1 cellular context compared by ENCODE assay signal in genomic region chr1:226001852-226002666, GRCh38.
A peak's percentile ranks its signal among the peaks of the same experiment; 100 is the strongest.
TF ChIP-seq lines count a peak whose summit lies in the region.

No MANE protein-coding gene starts in this region.

TF ChIP-seq in HEK293, 187 proteins besides CTCF, POLR2A, EP300 and RAD21 (continued from another document):
- TF ChIP-seq KLF8 (tag by site-specific recombination; IDR thresholded peaks at IDR 0.05): peak; percentile 35
- no peak for TF ChIP-seq ZNF514 (tag by site-specific recombination; IDR thresholded peaks at IDR 0.05)
- TF ChIP-seq ZBTB20 (tag by site-specific recombination; IDR thresholded peaks at IDR 0.05): peak; percentile 64; the same call in 1 of the 2 replicates
- TF ChIP-seq ZNF664 (tag by site-specific recombination; IDR thresholded peaks at IDR 0.05): no peak
- TF ChIP-seq ZNF354C (tag by site-specific recombination; IDR thresholded peaks at IDR 0.05; ENCODE audit: borderline replicate concordance, low read depth): no peak
- TF ChIP-seq ZNF366 (tag by site-specific recombination; conservative IDR thresholded peaks at IDR 0.05): peak; percentile 81
- no peak; the same call in 1 of the 2 replicates for TF ChIP-seq KLF9 (tag by site-specific recombination; IDR thresholded peaks at IDR 0.05; ENCODE audit: low read depth)
- TF ChIP-seq ZNF571 (tag by site-specific recombination; IDR thresholded peaks at IDR 0.05): no peak
- TF ChIP-seq WT1 (tag by site-specific recombination; IDR thresholded peaks at IDR 0.05): peak; percentile 52; the same call in 1 of the 2 replicates
- TF ChIP-seq ZNF747 (tag by site-specific recombination; IDR thresholded peaks at IDR 0.05): no peak
- TF ChIP-seq ZFP41 (tag by site-specific recombination; IDR thresholded peaks at IDR 0.05; ENCODE audit: borderline replicate concordance): no peak
- TF ChIP-seq HOXD13 (CRISPR knock-in tag; IDR thresholded peaks at IDR 0.05; ENCODE audit: borderline replicate concordance): no peak
- peak; percentile 47; the same call in 1 of the 2 replicates for TF ChIP-seq ZNF398 (tag by site-specific recombination; IDR thresholded peaks at IDR 0.05)
- TF ChIP-seq, protein P1, sequence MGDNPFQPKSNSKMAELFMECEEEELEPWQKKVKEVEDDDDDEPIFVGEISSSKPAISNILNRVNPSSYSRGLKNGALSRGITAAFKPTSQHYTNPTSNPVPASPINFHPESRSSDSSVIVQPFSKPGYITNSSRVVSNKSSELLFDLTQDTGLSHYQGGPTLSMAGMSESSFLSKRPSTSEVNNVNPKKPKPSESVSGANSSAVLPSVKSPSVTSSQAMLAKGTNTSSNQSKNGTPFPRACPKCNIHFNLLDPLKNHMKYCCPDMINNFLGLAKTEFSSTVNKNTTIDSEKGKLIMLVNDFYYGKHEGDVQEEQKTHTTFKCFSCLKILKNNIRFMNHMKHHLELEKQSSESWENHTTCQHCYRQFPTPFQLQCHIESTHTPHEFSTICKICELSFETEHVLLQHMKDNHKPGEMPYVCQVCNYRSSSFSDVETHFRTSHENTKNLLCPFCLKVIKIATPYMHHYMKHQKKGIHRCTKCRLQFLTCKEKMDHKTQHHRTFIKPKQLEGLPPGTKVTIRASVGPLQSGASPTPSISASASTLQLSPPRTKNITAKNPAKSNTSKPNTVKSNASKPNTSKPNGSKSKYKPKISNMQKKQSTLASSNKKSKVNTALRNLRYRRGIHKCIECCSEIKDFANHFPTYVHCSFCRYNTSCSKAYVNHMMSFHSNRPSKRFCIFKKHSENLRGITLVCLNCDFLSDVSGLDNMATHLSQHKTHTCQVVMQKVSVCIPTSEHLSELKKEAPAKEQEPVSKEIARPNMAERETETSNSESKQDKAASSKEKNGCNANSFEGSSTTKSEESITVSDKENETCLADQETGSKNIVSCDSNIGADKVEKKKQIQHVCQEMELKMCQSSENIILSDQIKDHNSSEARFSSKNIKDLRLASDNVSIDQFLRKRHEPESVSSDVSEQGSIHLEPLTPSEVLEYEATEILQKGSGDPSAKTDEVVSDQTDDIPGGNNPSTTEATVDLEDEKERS (tag by site-specific recombination; IDR thresholded peaks at IDR 0.05): peak; percentile 44; the same call in 1 of the 2 replicates
- TF ChIP-seq, protein P2, sequence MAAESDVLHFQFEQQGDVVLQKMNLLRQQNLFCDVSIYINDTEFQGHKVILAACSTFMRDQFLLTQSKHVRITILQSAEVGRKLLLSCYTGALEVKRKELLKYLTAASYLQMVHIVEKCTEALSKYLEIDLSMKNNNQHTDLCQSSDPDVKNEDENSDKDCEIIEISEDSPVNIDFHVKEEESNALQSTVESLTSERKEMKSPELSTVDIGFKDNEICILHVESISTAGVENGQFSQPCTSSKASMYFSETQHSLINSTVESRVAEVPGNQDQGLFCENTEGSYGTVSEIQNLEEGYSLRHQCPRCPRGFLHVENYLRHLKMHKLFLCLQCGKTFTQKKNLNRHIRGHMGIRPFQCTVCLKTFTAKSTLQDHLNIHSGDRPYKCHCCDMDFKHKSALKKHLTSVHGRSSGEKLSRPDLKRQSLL (tag by site-specific recombination; IDR thresholded peaks at IDR 0.05): no peak
- TF ChIP-seq ZNF777 (tag by site-specific recombination; IDR thresholded peaks at IDR 0.05; ENCODE audit: borderline replicate concordance): no peak
- TF ChIP-seq PRDM10 (tag by site-specific recombination; IDR thresholded peaks at IDR 0.05): peak; percentile 94
- TF ChIP-seq REPIN1 (tag by site-specific recombination; IDR thresholded peaks at IDR 0.05; ENCODE audit: low read depth): 0 out of 2 replicates have a peak, but pooled peaks have one; percentile 19
- TF ChIP-seq, protein P3, sequence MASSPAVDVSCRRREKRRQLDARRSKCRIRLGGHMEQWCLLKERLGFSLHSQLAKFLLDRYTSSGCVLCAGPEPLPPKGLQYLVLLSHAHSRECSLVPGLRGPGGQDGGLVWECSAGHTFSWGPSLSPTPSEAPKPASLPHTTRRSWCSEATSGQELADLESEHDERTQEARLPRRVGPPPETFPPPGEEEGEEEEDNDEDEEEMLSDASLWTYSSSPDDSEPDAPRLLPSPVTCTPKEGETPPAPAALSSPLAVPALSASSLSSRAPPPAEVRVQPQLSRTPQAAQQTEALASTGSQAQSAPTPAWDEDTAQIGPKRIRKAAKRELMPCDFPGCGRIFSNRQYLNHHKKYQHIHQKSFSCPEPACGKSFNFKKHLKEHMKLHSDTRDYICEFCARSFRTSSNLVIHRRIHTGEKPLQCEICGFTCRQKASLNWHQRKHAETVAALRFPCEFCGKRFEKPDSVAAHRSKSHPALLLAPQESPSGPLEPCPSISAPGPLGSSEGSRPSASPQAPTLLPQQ (tag by site-specific recombination; IDR thresholded peaks at IDR 0.05): peak; percentile 53; the same call in 1 of the 2 replicates
- TF ChIP-seq, protein P4, sequence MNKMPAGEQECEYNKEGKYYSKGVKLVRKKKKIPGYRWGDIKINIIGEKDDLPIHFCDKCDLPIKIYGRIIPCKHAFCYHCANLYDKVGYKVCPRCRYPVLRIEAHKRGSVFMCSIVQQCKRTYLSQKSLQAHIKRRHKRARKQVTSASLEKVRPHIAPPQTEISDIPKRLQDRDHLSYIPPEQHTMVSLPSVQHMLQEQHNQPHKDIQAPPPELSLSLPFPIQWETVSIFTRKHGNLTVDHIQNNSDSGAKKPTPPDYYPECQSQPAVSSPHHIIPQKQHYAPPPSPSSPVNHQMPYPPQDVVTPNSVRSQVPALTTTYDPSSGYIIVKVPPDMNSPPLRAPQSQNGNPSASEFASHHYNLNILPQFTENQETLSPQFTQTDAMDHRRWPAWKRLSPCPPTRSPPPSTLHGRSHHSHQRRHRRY (tag by site-specific recombination; IDR thresholded peaks at IDR 0.05): no peak
- TF ChIP-seq ZBTB7A (tag by site-specific recombination; IDR thresholded peaks at IDR 0.05; ENCODE audit: low read depth): peak; percentile 36; the same call in 1 of the 2 replicates
- peak; percentile 59; the same call in 1 of the 2 replicates for TF ChIP-seq ZSCAN23 (tag by site-specific recombination; IDR thresholded peaks at IDR 0.05)
- TF ChIP-seq ZNF274 (IDR thresholded peaks at IDR 0.05; ENCODE audit: low read length): no peak
- TF ChIP-seq ZNF274 (tag by site-specific recombination; IDR thresholded peaks at IDR 0.05; ENCODE audit: borderline replicate concordance): no peak
TF ChIP-seq in HEK293: peak in this region for 52.
